8 cellular contexts compared by ENCODE assay signal in genomic region chr21:44709426-44710293, GRCh38. TPM values are rescaled to one million over a fixed set of nuclear protein-coding genes. Genes with fewer than 3 reads are reported as not detected.
DNase-seq lines count a peak whose midpoint lies in the region; ATAC-seq, FAIRE-seq and TF ChIP-seq lines count a peak whose summit lies in the region.

No MANE protein-coding gene starts in this region.

- peak overlapping the region; percentile 56 for H3K4me2 ChIP-seq in A549

- TF ChIP-seq POLR2A in A549 (IDR thresholded peaks at IDR 0.05; ENCODE audit: low read length): no peak

- no peak for TF ChIP-seq CTCF in A549 (IDR thresholded peaks at IDR 0.05)

- no peak for FAIRE-seq in A549 (lab: Jason Lieb, UNC)

- DNase-seq in A549 (ENCODE audit: low read depth in 1 of 2, low spot score in 1 of 2) (no peak), NCI-H1092 treated with DMSO at 0.1 percent for 48 hours (lab: John Stamatoyannopoulos, UW) (peak; percentile 92), SIG-M5 (lab: John Stamatoyannopoulos, UW) (no peak), AG08396 (ENCODE audit: low spot score) (no peak)
- DNase-seq in activated CD8-positive, alpha-beta memory T cell treated with anti-CD3 and anti-CD28 coated beads, Interleukin-2, amount 50 U/mL, for 48 hours: peak; percentile 54

- POLR2A ChIA-PET in A549 (lab: Yijun Ruan, JAX): no interaction called here

- no peaks in the 10 kb centered on the region for H3K9me3 ChIP-seq in A549

- ATAC-seq in A549 (no peak; a peak in 1 of 6 replicates), HG02588 (IDR thresholded peaks at IDR 0.05; ENCODE audit: unreplicated experiment) (no peak), HG02884 (IDR thresholded peaks at IDR 0.05; ENCODE audit: unreplicated experiment) (no peak)

- WGBS in A549 (ENCODE audit: missing lambda C conversion rate): 30% methylated on average over 21 of the region's 45 CpGs

- H3K4me3 ChIP-seq in A549: no peak overlapping the region
- peak overlapping the region; percentile 17 for H3K4me3 ChIP-seq in iPS-11a (ENCODE audit: low read depth, low read length)

- no peak for TF ChIP-seq EP300 in A549 (IDR thresholded peaks at IDR 0.05)

- peaks cover 7% of the 10 kb centered on the region for H3K4me1 ChIP-seq in A549

- TF ChIP-seq RAD21 in A549 (conservative IDR thresholded peaks at IDR 0.05 in 1 of 2, IDR thresholded peaks at IDR 0.05 in 1 of 2): no peak

- H3K27ac ChIP-seq in A549: peak overlapping the region in 1 of 2 experiments; percentile 21; a peak in 1 of 6 replicates

- CTCF ChIA-PET in A549 (lab: Yijun Ruan, JAX): no interaction called here

TF ChIP-seq in A549, 52 proteins besides CTCF, POLR2A, EP300 and RAD21:
- TF ChIP-seq SREBF2 (IDR thresholded peaks at IDR 0.05): no peak
- TF ChIP-seq CHD4 (IDR thresholded peaks at IDR 0.05; ENCODE audit: borderline replicate concordance): no peak
- no peak for TF ChIP-seq JUNB (IDR thresholded peaks at IDR 0.05)
- TF ChIP-seq MAFK (IDR thresholded peaks at IDR 0.05; ENCODE audit: partially characterized antibody): no peak
- TF ChIP-seq ZSCAN20 (CRISPR knock-in tag; IDR thresholded peaks at IDR 0.05): no peak
- TF ChIP-seq HEYL (CRISPR knock-in tag; IDR thresholded peaks at IDR 0.05): no peak
- TF ChIP-seq, protein P1, sequence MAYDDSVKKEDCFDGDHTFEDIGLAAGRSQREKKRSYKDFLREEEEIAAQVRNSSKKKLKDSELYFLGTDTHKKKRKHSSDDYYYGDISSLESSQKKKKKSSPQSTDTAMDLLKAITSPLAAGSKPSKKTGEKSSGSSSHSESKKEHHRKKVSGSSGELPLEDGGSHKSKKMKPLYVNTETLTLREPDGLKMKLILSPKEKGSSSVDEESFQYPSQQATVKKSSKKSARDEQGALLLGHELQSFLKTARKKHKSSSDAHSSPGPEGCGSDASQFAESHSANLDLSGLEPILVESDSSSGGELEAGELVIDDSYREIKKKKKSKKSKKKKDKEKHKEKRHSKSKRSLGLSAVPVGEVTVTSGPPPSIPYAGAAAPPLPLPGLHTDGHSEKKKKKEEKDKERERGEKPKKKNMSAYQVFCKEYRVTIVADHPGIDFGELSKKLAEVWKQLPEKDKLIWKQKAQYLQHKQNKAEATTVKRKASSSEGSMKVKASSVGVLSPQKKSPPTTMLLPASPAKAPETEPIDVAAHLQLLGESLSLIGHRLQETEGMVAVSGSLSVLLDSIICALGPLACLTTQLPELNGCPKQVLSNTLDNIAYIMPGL (CRISPR knock-in tag; IDR thresholded peaks at IDR 0.05; ENCODE audit: borderline replicate concordance): no peak
- no peak for TF ChIP-seq BHLHE40 (IDR thresholded peaks at IDR 0.05; ENCODE audit: low read depth, low read length)
- no peak for TF ChIP-seq GATA3 (IDR thresholded peaks at IDR 0.05; ENCODE audit: borderline replicate concordance)
- no peak for TF ChIP-seq BCL3 (IDR thresholded peaks at IDR 0.05)
- no peak for TF ChIP-seq ZC3H11A (IDR thresholded peaks at IDR 0.05)
- no peak for TF ChIP-seq NFE2L2 (conservative IDR thresholded peaks at IDR 0.05; ENCODE audit: low read length)
- TF ChIP-seq MYC (IDR thresholded peaks at IDR 0.05; ENCODE audit: borderline replicate concordance, low read length): no peak
- TF ChIP-seq HOXB5 (CRISPR knock-in tag; IDR thresholded peaks at IDR 0.05): no peak
- no peak for TF ChIP-seq ELK1 (IDR thresholded peaks at IDR 0.05; ENCODE audit: low read depth, low read length)
- TF ChIP-seq SMC3 (IDR thresholded peaks at IDR 0.05): no peak

RNA-seq across cellular contexts. Expression of gene TSPEAR, which starts 1.7 kb away (rescaled TPM):
- polyA plus RNA-seq in A549 (2011; rRNA removed): not detected in 2 replicates
- polyA plus RNA-seq in A549 (2012; cell fraction: cytosol; rRNA removed): 0.01 TPM in 1 of 2 replicates, not detected in the other
- polyA plus RNA-seq in A549 (2012; cell fraction: nucleus; rRNA removed): 0.02 and 0.06 TPM in 2 replicates
- polyA plus RNA-seq in A549 (2017; fragmentation: RNase III; extraction: RNeasy Plus Mini Kit Qiagen cat#74134 plus additional on column Dnase treatment): not detected in 3 replicates
- polyA minus RNA-seq in A549 (2011; rRNA and poly(A)+ RNA removed): not detected in 2 replicates

RNA-seq across cellular contexts. Expression of gene KRTAP10-12, which starts 12.7 kb away (rescaled TPM):
- polyA plus RNA-seq in A549 (2011; rRNA removed) (not detected in 2 replicates), A549 (2017; fragmentation: RNase III; extraction: RNeasy Plus Mini Kit Qiagen cat#74134 plus additional on column Dnase treatment) (not detected in 3 replicates)
- not detected in 2 replicates for polyA plus RNA-seq in A549 (2012; cell fraction: cytosol; rRNA removed)
- polyA plus RNA-seq in A549 (2012; cell fraction: nucleus; rRNA removed): not detected in 2 replicates
- polyA minus RNA-seq in A549 (2011; rRNA and poly(A)+ RNA removed): not detected in 2 replicates

RNA-seq across cellular contexts. Expression of gene KRTAP12-1, which starts 27.7 kb away (rescaled TPM):
- polyA plus RNA-seq in A549 (2011; rRNA removed): not detected in 2 replicates
- polyA plus RNA-seq in A549 (2012; cell fraction: cytosol; rRNA removed): not detected in 2 replicates
- polyA plus RNA-seq in A549 (2012; cell fraction: nucleus; rRNA removed): not detected in 2 replicates
- polyA plus RNA-seq in A549 (2017; fragmentation: RNase III; extraction: RNeasy Plus Mini Kit Qiagen cat#74134 plus additional on column Dnase treatment): not detected in 3 replicates
- polyA minus RNA-seq in A549 (2011; rRNA and poly(A)+ RNA removed): not detected in 2 replicates

RNA-seq across cellular contexts. Expression of gene KRTAP12-2, which starts 42.9 kb away (rescaled TPM):
- not detected in 2 replicates for polyA plus RNA-seq in A549 (2011; rRNA removed)
- polyA plus RNA-seq in A549 (2012; cell fraction: cytosol; rRNA removed): not detected in 2 replicates
- not detected in 2 replicates for polyA plus RNA-seq in A549 (2012; cell fraction: nucleus; rRNA removed)
- not detected in 3 replicates for polyA plus RNA-seq in A549 (2017; fragmentation: RNase III; extraction: RNeasy Plus Mini Kit Qiagen cat#74134 plus additional on column Dnase treatment)
- not detected in 2 replicates for polyA minus RNA-seq in A549 (2011; rRNA and poly(A)+ RNA removed)

RNA-seq across cellular contexts. Expression of gene KRTAP12-3, which starts 51.9 kb away (rescaled TPM):
- polyA plus RNA-seq in A549 (2011; rRNA removed) (not detected in 2 replicates), A549 (2017; fragmentation: RNase III; extraction: RNeasy Plus Mini Kit Qiagen cat#74134 plus additional on column Dnase treatment) (not detected in 3 replicates)
- polyA plus RNA-seq in A549 (2012; cell fraction: cytosol; rRNA removed): not detected in 2 replicates
- polyA plus RNA-seq in A549 (2012; cell fraction: nucleus; rRNA removed): not detected in 2 replicates
- not detected in 2 replicates for polyA minus RNA-seq in A549 (2011; rRNA and poly(A)+ RNA removed)

Comparison
In these comparisons a context has a peak if more than half of its experiments do, and no peak if none do; other contexts are left out.
1. DNase-seq: peak in NCI-H1092 treated with DMSO at 0.1 percent for 48 hours (single experiment) and activated CD8-positive, alpha-beta memory T cell treated with anti-CD3 and anti-CD28 coated beads, Interleukin-2, amount 50 U/mL, for 48 hours (single experiment); none in A549 (0 of 2), SIG-M5 (single experiment) and AG08396 (single experiment).